In the genomic region with DNA sequence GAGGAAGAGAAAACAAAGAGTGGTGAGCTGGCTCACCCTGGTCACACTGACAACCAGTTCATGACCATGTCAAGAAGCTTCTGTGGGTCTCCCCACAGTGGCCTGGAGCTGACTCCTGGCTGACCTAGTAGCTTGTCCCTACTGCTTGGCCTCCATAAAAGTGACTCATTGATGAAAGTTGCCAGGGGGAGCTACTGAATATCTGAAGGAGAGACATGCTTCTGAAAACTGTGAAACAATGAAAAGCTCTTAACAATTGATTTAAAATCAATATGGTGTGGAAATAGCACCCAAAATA, we compare ENCODE assay signal across 29 cellular contexts. TPM values are rescaled to one million over a fixed set of nuclear protein-coding genes. Genes with fewer than 3 reads are reported as not detected.
DNase-seq lines count a peak whose midpoint lies in the region; ATAC-seq, FAIRE-seq and TF ChIP-seq lines count a peak whose summit lies in the region.
"Had no signal": no experiment of that assay in that cellular context is flagged by ENCODE, and none has a peak within 500 bp of the region (broad histone marks: within the 10 kb centered on the region; RNA-seq: fewer than 3 reads in every experiment).

No MANE protein-coding gene starts in this region.

- no peak overlapping the region for H3K27ac ChIP-seq in pancreas
- H3K27ac ChIP-seq: ascending aorta, heart right ventricle, spleen, VCaP had no signal

- H3K27me3 Mint-ChIP-seq in chondrocyte (ENCODE audit: low read depth), result peaks cover 13% of the 10 kb centered on the region

- no peaks in the 10 kb centered on the region for H3K4me1 ChIP-seq in pancreas
- H3K4me1 ChIP-seq: ascending aorta, spleen had no signal

- no peaks in the 10 kb centered on the region for H3K9me3 ChIP-seq in pancreas
- H3K9me3 ChIP-seq: ascending aorta, heart right ventricle, spleen had no signal

- H3K27ac Mint-ChIP-seq in chondrocyte (ENCODE audit: unreplicated experiment), result no peak overlapping the region
- H3K27ac Mint-ChIP-seq: activated CD4-positive, alpha-beta T cell treated with anti-CD3 and anti-CD28 coated beads, Interleukin-2, amount 10 ng/mL, durations not matched to agents 24 days and 14 days; activated CD8-positive, alpha-beta memory T cell treated with anti-CD3 and anti-CD28 coated beads, Interleukin-2, amount 10 ng/mL, durations not matched to agents 7 days and 5 days; activated T-helper 1 cell treated with anti-CD3 and anti-CD28 coated beads, Interleukin-12 subunit alpha, Interleukin-12 subunit beta, Interleukin-2, Interleukin-4 antibody, amounts not matched to agents 30 ng/mL and 10 ng/mL and 1 ng/mL, durations not matched to agents 14 hours and 24 hours and 36 hours; naive B cell; stimulated activated naive B cell treated with anti-CD40 and anti-IgM and Interleukin-4, amounts not matched to agents 10 μg/mL and 1 μg/mL and 100 μg/mL, for 72 hours; T-helper 2 cell treated with Interferon-gamma antibody and Interleukin-4, amounts not matched to agents 5 μg/mL and 100 μg/mL, for 36 hours had no signal

- no peaks in the 10 kb centered on the region for H3K4me1 Mint-ChIP-seq in chondrocyte (ENCODE audit: low read depth)
- H3K4me1 Mint-ChIP-seq: activated CD8-positive, alpha-beta memory T cell treated with anti-CD3 and anti-CD28 coated beads, Interleukin-2, amount 10 ng/mL, durations not matched to agents 7 days and 5 days; naive B cell had no signal

- intact Hi-C loops in pancreas (cut with DNase I), result no loop called here

- ATAC-seq in pancreas, result peak in 3 of 4 donors; percentile 55 to 85 (median 60)
- ATAC-seq: activated CD8-positive, alpha-beta memory T cell treated with anti-CD3 and anti-CD28 coated beads, Interleukin-2, amount 10 ng/mL, durations not matched to agents 7 days and 5 days; heart right ventricle; left lobe of liver; stimulated activated naive B cell treated with anti-CD40 and anti-IgM and Interleukin-4, amounts not matched to agents 10 μg/mL and 1 μg/mL and 100 μg/mL, for 72 hours had no signal

- H3K36me3 Mint-ChIP-seq in chondrocyte (ENCODE audit: low read depth), result no peaks in the 10 kb centered on the region
- H3K36me3 Mint-ChIP-seq: activated CD8-positive, alpha-beta memory T cell treated with anti-CD3 and anti-CD28 coated beads, Interleukin-2, amount 10 ng/mL, durations not matched to agents 7 days and 5 days; naive B cell; stimulated activated naive B cell treated with anti-CD40 and anti-IgM and Interleukin-4, amounts not matched to agents 10 μg/mL and 1 μg/mL and 100 μg/mL, for 72 hours had no signal

- no peaks in the 10 kb centered on the region for H3K27me3 ChIP-seq in pancreas
- H3K27me3 ChIP-seq: ascending aorta, spleen had no signal

- DNase-seq in NCI-H146 treated with DMSO at 0.1 percent for 48 hours (lab: John Stamatoyannopoulos, UW; ENCODE audit: unreplicated experiment) (peak; percentile 3), NCI-H146 (lab: John Stamatoyannopoulos, UW) (no peak), M059J (ENCODE audit: low read depth) (peak; percentile 34), chondrocyte (ENCODE audit: low spot score) (peak; percentile 27), pancreas (no peak), NCI-H1092 (lab: John Stamatoyannopoulos, UW) (no peak), Ammon's horn (ENCODE audit: low spot score) (no peak)
- DNase-seq in activated CD4-positive, alpha-beta T cell treated with anti-CD3 and anti-CD28 coated beads for 1 hour, result no peak
- DNase-seq: activated CD4-positive, alpha-beta T cell treated with anti-CD3 and anti-CD28 coated beads, Interleukin-2, amount 10 ng/mL, durations not matched to agents 24 days and 14 days; activated CD8-positive, alpha-beta memory T cell treated with anti-CD3 and anti-CD28 coated beads, Interleukin-2, amount 10 ng/mL, durations not matched to agents 7 days and 5 days; activated naive CD4-positive, alpha-beta T cell treated with anti-CD3 and anti-CD28 coated beads, Interleukin-2, amount 50 U/mL, for 16 hours; heart right ventricle; KBM-7; mesendoderm; naive B cell; NCI-H1930; NCI-H774; nucleus accumbens; spleen; stimulated activated CD4-positive, alpha-beta T cell treated with anti-CD3 and anti-CD28 coated beads, Interleukin-4, amount 100 ng/mL, for 24 hours; stimulated activated naive B cell treated with anti-CD40 and anti-IgM and Interleukin-4, amounts not matched to agents 10 μg/mL and 1 μg/mL and 100 μg/mL, for 72 hours had no signal

- H3K4me3 Mint-ChIP-seq in chondrocyte (ENCODE audit: unreplicated experiment), result no peak overlapping the region
- H3K4me3 Mint-ChIP-seq: activated CD4-positive, alpha-beta T cell treated with anti-CD3 and anti-CD28 coated beads, Interleukin-2, amount 10 ng/mL, durations not matched to agents 24 days and 14 days; activated CD8-positive, alpha-beta memory T cell treated with anti-CD3 and anti-CD28 coated beads, Interleukin-2, amount 10 ng/mL, durations not matched to agents 7 days and 5 days; activated T-helper 1 cell treated with anti-CD3 and anti-CD28 coated beads, Interleukin-12 subunit alpha, Interleukin-12 subunit beta, Interleukin-2, Interleukin-4 antibody, amounts not matched to agents 30 ng/mL and 10 ng/mL and 1 ng/mL, durations not matched to agents 14 hours and 24 hours and 36 hours; naive B cell; stimulated activated naive B cell treated with anti-CD40 and anti-IgM and Interleukin-4, amounts not matched to agents 10 μg/mL and 1 μg/mL and 100 μg/mL, for 72 hours; T-helper 2 cell treated with Interferon-gamma antibody and Interleukin-4, amounts not matched to agents 5 μg/mL and 100 μg/mL, for 36 hours had no signal

- TF ChIP-seq CTCF in chondrocyte (IDR thresholded peaks at IDR 0.05) (no peak), pancreas (IDR thresholded peaks at IDR 0.05) (no peak)

- no peaks in the 10 kb centered on the region for H3K36me3 ChIP-seq in pancreas
- H3K36me3 ChIP-seq: ascending aorta, heart right ventricle, spleen had no signal

- no peaks in the 10 kb centered on the region for H3K9me3 Mint-ChIP-seq in chondrocyte (ENCODE audit: low read depth)
- H3K9me3 Mint-ChIP-seq: activated CD4-positive, alpha-beta T cell treated with anti-CD3 and anti-CD28 coated beads, Interleukin-2, amount 10 ng/mL, durations not matched to agents 24 days and 14 days; activated T-helper 1 cell treated with anti-CD3 and anti-CD28 coated beads, Interleukin-12 subunit alpha, Interleukin-12 subunit beta, Interleukin-2, Interleukin-4 antibody, amounts not matched to agents 30 ng/mL and 10 ng/mL and 1 ng/mL, durations not matched to agents 14 hours and 24 hours and 36 hours; naive B cell; stimulated activated naive B cell treated with anti-CD40 and anti-IgM and Interleukin-4, amounts not matched to agents 10 μg/mL and 1 μg/mL and 100 μg/mL, for 72 hours; T-helper 2 cell treated with Interferon-gamma antibody and Interleukin-4, amounts not matched to agents 5 μg/mL and 100 μg/mL, for 36 hours had no signal

- no peak overlapping the region for H3K4me3 ChIP-seq in pancreas
- H3K4me3 ChIP-seq: ascending aorta, heart right ventricle, spleen had no signal

- FAIRE-seq in pancreas (lab: Jason Lieb, UNC), result no peak
- FAIRE-seq: A204.1, urothelium cell line had no signal

RNA-seq across cellular contexts. Expression of a gene that starts 22.0 kb away (rescaled TPM):
- total RNA-seq in M059J (2014; rRNA removed; shearing (Covaris generic)), result 0.25 TPM in 1 of 2 replicates, not detected in the other
- 0.07 TPM in 1 of 3 replicates, not detected in the others for total RNA-seq in chondrocyte
- total RNA-seq in pancreas, result 1 to 10 TPM in 5 of 6 donors, under 1 TPM in 1; 0.83 to 5.5 (median 1.9) TPM
- 1 to 10 TPM; 2.8 to 3.3 TPM for polyA plus RNA-seq in pancreas
- total RNA-seq: ascending aorta, H4 had no signal

Comparison
In these comparisons a context has a peak if more than half of its experiments do, and no peak if none do; other contexts are left out.
1. DNase-seq: peak in NCI-H146 treated with DMSO at 0.1 percent for 48 hours (single experiment), M059J (single experiment) and chondrocyte (single experiment); none in NCI-H146 (single experiment), pancreas (0 of 6), activated CD4-positive, alpha-beta T cell treated with anti-CD3 and anti-CD28 coated beads for 1 hour (single experiment), NCI-H1092 (single experiment) and Ammon's horn (single experiment).